9 cellular contexts compared by ENCODE assay signal in genomic region chr1:73593379-73593778, GRCh38.
DNase-seq lines count a peak whose midpoint lies in the region; ATAC-seq lines count a peak whose summit lies in the region.
"Had no signal": no experiment of that assay in that cellular context is flagged by ENCODE, and none has a peak within 500 bp of the region (broad histone marks: within the 10 kb centered on the region; RNA-seq: fewer than 3 reads in every experiment).

No MANE protein-coding gene starts in this region.

- peak overlapping the region; percentile 31 to 57 for H3K4me3 ChIP-seq in duodenal mucosa (ENCODE audit: low read depth in 1 of 2, low read length in 2 of 2)
- no peak overlapping the region for H3K4me3 ChIP-seq in neuron (ENCODE audit: low read length)
- H3K4me3 ChIP-seq: GM12878 had no signal

- no peak for ATAC-seq in HG02623 (IDR thresholded peaks at IDR 0.05; ENCODE audit: unreplicated experiment)
- ATAC-seq in GM19463 (IDR thresholded peaks at IDR 0.05; ENCODE audit: unreplicated experiment), result no peak
- ATAC-seq: GM12878 had no signal

- peaks cover 0 to 15% of the 10 kb centered on the region in 2 donors for H3K4me1 ChIP-seq in duodenal mucosa (ENCODE audit: control insufficient read depth in 1 of 2, insufficient read depth in 2 of 2, low read length in 2 of 2)
- peaks cover 8% of the 10 kb centered on the region for H3K4me1 ChIP-seq in neuron (ENCODE audit: insufficient read depth, low read length)

- H3K27ac ChIP-seq in duodenal mucosa (ENCODE audit: low read depth, low read length), result no peak overlapping the region

- DNase-seq in DMS53 (lab: John Stamatoyannopoulos, UW) (peak; percentile 92), NCI-H510A treated with DMSO at 0.1 percent for 48 hours (lab: John Stamatoyannopoulos, UW) (peak; percentile 77), NCI-H2081 (lab: John Stamatoyannopoulos, UW) (no peak)
- no peak for DNase-seq in stimulated activated CD8-positive, alpha-beta memory T cell treated with anti-CD3 and anti-CD28 coated beads, Interleukin-4, amount 100 ng/mL, for 48 hours

- no peak overlapping the region for H3K9ac ChIP-seq in duodenal mucosa (ENCODE audit: low read depth in 1 of 2, low read length in 2 of 2)

- peak overlapping the region; percentile 58 for H2AFZ ChIP-seq in neuron (ENCODE audit: low read depth, low read length)

- no peaks in the 10 kb centered on the region for H3K36me3 ChIP-seq in duodenal mucosa (ENCODE audit: control insufficient read depth in 1 of 2, insufficient read depth in 2 of 2, low read length in 2 of 2)
- no peaks in the 10 kb centered on the region for H3K36me3 ChIP-seq in neuron (ENCODE audit: insufficient read depth, low read length)

- H3K9me3 ChIP-seq in duodenal mucosa (ENCODE audit: control insufficient read depth in 1 of 2, low read length in 2 of 2) (no peaks in the 10 kb centered on the region), neuron (ENCODE audit: low read length) (no peaks in the 10 kb centered on the region)

- H3K27me3 ChIP-seq in duodenal mucosa (ENCODE audit: control insufficient read depth in 1 of 2, insufficient read depth in 2 of 2, low read length in 2 of 2), result no peaks in the 10 kb centered on the region
- H3K27me3 ChIP-seq in neuron (ENCODE audit: insufficient read depth, low read length), result no peaks in the 10 kb centered on the region

Comparison
In these comparisons a context has a peak if more than half of its experiments do, and no peak if none do; other contexts are left out.
1. DNase-seq: peak in DMS53 (single experiment) and NCI-H510A treated with DMSO at 0.1 percent for 48 hours (single experiment); none in stimulated activated CD8-positive, alpha-beta memory T cell treated with anti-CD3 and anti-CD28 coated beads, Interleukin-4, amount 100 ng/mL, for 48 hours (single experiment) and NCI-H2081 (0 of 2).